ENCODE assay signal across 18 cellular contexts in the genomic region with DNA sequence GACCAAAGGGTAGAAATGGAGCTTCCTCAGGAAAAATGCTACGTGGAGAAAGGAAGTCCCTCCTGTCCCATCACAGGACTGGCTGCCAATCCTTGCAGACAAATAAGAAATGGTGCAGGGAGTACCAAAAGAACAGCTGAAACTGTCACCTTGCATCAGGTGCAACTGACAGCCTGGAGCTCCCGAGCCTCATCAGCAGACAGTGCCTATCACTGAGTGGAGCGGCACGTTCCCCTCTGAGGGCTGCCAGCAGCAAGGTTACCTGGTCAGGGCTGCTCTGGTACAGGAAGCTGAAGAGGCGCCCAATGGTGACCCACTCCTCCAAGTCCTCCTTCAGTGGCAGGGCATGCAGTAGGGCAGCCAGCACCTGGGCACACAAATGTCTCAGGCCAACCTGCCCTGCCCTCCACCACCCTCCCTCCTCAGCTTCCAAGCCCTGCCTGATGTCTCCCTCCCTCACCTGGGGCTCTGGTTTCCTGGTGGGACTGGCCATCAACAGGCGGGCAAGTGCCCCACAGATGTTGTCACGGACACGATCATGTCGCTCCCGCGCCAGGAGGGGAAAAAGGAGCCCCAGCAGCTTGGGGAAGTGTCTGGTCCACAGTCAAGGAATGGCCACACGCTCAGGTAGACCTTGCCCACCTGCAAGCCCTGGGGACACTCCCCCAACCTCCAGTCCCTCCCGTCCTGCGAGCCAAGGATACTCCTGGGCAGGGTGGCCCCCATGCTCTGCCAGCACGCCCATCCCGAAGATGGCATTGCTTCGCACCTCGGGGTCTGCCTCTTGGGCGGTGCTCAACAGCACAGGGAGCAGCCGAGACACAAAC. TPM values are rescaled to one million over a fixed set of nuclear protein-coding genes. Genes with fewer than 3 reads are reported as not detected.
DNase-seq lines count a peak whose midpoint lies in the region; ATAC-seq and TF ChIP-seq lines count a peak whose summit lies in the region.
"Had no signal": no experiment of that assay in that cellular context is flagged by ENCODE, and none has a peak within 500 bp of the region (broad histone marks: within the 10 kb centered on the region; RNA-seq: fewer than 3 reads in every experiment).

No MANE protein-coding gene starts in this region.

- H3K4me3 ChIP-seq in RWPE2 (ENCODE audit: severe bottlenecking): no peak overlapping the region
- no peak overlapping the region for H3K4me3 ChIP-seq in spleen
- H3K4me3 ChIP-seq: A549, Peyer's patch had no signal

- no peak overlapping the region for H3K4me3 Mint-ChIP-seq in activated CD4-positive, alpha-beta T cell treated with anti-CD3 and anti-CD28 coated beads for 36 hours
- no peak overlapping the region for H3K4me3 Mint-ChIP-seq in effector memory CD8-positive, alpha-beta T cell
- H3K4me3 Mint-ChIP-seq: CD14-positive monocyte had no signal

- H3K4me1 ChIP-seq in RWPE2 (ENCODE audit: insufficient read depth, poor library complexity, severe bottlenecking): no peaks in the 10 kb centered on the region
- peaks cover 0 to 6% (median 0%) of the 10 kb centered on the region in 6 donors for H3K4me1 ChIP-seq in spleen
- H3K4me1 ChIP-seq: A549, Peyer's patch had no signal

- TF ChIP-seq POLR2A in spleen (IDR thresholded peaks at IDR 0.05): no peak

- H3K36me3 ChIP-seq in RWPE2 (ENCODE audit: low read depth): peaks cover 67% of the 10 kb centered on the region
- peaks cover 2 to 100% (median 98%) of the 10 kb centered on the region in 6 donors for H3K36me3 ChIP-seq in spleen

- H3K4me1 Mint-ChIP-seq in activated CD4-positive, alpha-beta T cell treated with anti-CD3 and anti-CD28 coated beads for 36 hours: peaks cover 3% of the 10 kb centered on the region
- peaks cover 4 to 7% of the 10 kb centered on the region in 2 donors for H3K4me1 Mint-ChIP-seq in effector memory CD8-positive, alpha-beta T cell (ENCODE audit: low read depth in 2 of 2)
- H3K4me1 Mint-ChIP-seq: CD14-positive monocyte had no signal

- H3K9me3 Mint-ChIP-seq in activated CD4-positive, alpha-beta T cell treated with anti-CD3 and anti-CD28 coated beads for 36 hours (ENCODE audit: low read depth): no peaks in the 10 kb centered on the region
- H3K9me3 Mint-ChIP-seq in effector memory CD8-positive, alpha-beta T cell: no peaks in the 10 kb centered on the region
- H3K9me3 Mint-ChIP-seq: CD14-positive monocyte had no signal

- H3K27me3 ChIP-seq in RWPE2 (ENCODE audit: insufficient read depth, poor library complexity, severe bottlenecking) (no peaks in the 10 kb centered on the region), spleen (replicated peaks in 1 of 7) (no peaks in the 10 kb centered on the region)
- H3K27me3 ChIP-seq: Peyer's patch had no signal

- CTCF ChIA-PET in activated CD4-positive, alpha-beta T cell treated with anti-CD3 and anti-CD28 coated beads for 36 hours (lab: Charles Lee): interaction anchor here (0.7 to 1.3 kb wide), 3 partner anchors 35 to 128 kb away, joined by 4 to 6 read pairs (median 5); a partner anchor contains a TSS

- ATAC-seq in activated CD4-positive, alpha-beta T cell treated with anti-CD3 and anti-CD28 coated beads for 36 hours: no peak
- ATAC-seq in RWPE2 (ENCODE audit: low read depth) (no peak; the same call in 2 of the 3 replicates), HG03159 (IDR thresholded peaks at IDR 0.05; ENCODE audit: unreplicated experiment) (no peak), GM18517 (IDR thresholded peaks at IDR 0.05; ENCODE audit: unreplicated experiment) (no peak)
- ATAC-seq in effector memory CD8-positive, alpha-beta T cell (replicated peaks): no peak
- ATAC-seq: A549 had no signal

- H3K27ac Mint-ChIP-seq in activated CD4-positive, alpha-beta T cell treated with anti-CD3 and anti-CD28 coated beads for 36 hours: peak overlapping the region; percentile 71
- H3K27ac Mint-ChIP-seq in effector memory CD8-positive, alpha-beta T cell: peak overlapping the region; percentile 71 to 82

- POLR2A ChIA-PET in activated CD4-positive, alpha-beta T cell treated with anti-CD3 and anti-CD28 coated beads for 36 hours (lab: Charles Lee): interaction anchor here (0.6 to 1.9 kb wide), 2 partner anchors 16 to 232 kb away, joined by 3 to 6 read pairs; no protein-coding TSS in a partner anchor

- TF ChIP-seq CTCF in RWPE2 (IDR thresholded peaks at IDR 0.05; ENCODE audit: poor library complexity, severe bottlenecking) (no peak), spleen (IDR thresholded peaks at IDR 0.05 in 8 of 11, conservative IDR thresholded peaks at IDR 0.05 in 3 of 11) (no peak)

- H3K27ac ChIP-seq in RWPE2 (ENCODE audit: poor library complexity, severe bottlenecking) (no peak overlapping the region), spleen (no peak overlapping the region)
- H3K27ac ChIP-seq: A549 had no signal

- intact Hi-C loops in activated CD4-positive, alpha-beta T cell treated with anti-CD3 and anti-CD28 coated beads for 36 hours (cut with DNase I, micrococcal nuclease): no loop called here
- intact Hi-C loops in spleen (cut with DNase I; ENCODE audit: low total_unique reads): no loop called here

- peaks cover 45% of the 10 kb centered on the region for H3K36me3 Mint-ChIP-seq in activated CD4-positive, alpha-beta T cell treated with anti-CD3 and anti-CD28 coated beads for 36 hours (ENCODE audit: low read depth)
- H3K36me3 Mint-ChIP-seq in effector memory CD8-positive, alpha-beta T cell (ENCODE audit: insufficient read depth): peaks cover 77% of the 10 kb centered on the region

- 78 to 89% (median 87%) methylated on average over 15 to 20 of the region's 20 CpGs for WGBS in spleen, 5 donors

- no peaks in the 10 kb centered on the region for H3K27me3 Mint-ChIP-seq in activated CD4-positive, alpha-beta T cell treated with anti-CD3 and anti-CD28 coated beads for 36 hours
- no peaks in the 10 kb centered on the region for H3K27me3 Mint-ChIP-seq in effector memory CD8-positive, alpha-beta T cell

- no peak for DNase-seq in activated CD4-positive, alpha-beta T cell treated with anti-CD3 and anti-CD28 coated beads for 36 hours
- DNase-seq in activated CD4-positive, alpha-beta T cell treated with anti-CD3 and anti-CD28 coated beads for 48 hours: no peak
- DNase-seq in RWPE2 (ENCODE audit: low spot score) (peak; percentile 68), spleen (peak; percentile 70), NCI-H510A (lab: John Stamatoyannopoulos, UW) (no peak)
- no peak for DNase-seq in effector memory CD8-positive, alpha-beta T cell
- DNase-seq: caudate nucleus; DMS53; effector memory CD4-positive, alpha-beta T cell; MV-4-11; NCI-H2029 treated with DMSO at 0.1 percent for 48 hours; NCI-H526 treated with DMSO at 0.1 percent for 48 hours; occipital lobe had no signal

- H3K9me3 ChIP-seq in RWPE2 (ENCODE audit: severe bottlenecking): no peaks in the 10 kb centered on the region
- H3K9me3 ChIP-seq in spleen: no peaks in the 10 kb centered on the region
- H3K9me3 ChIP-seq: A549, Peyer's patch had no signal

RNA-seq across cellular contexts. Expression of a gene that starts 7.2 kb away (rescaled TPM):
- 10 to 100 TPM; 73.4 to 73.7 TPM for total RNA-seq in activated CD4-positive, alpha-beta T cell treated with anti-CD3 and anti-CD28 coated beads for 36 hours
- 10 to 100 TPM; 20.0 to 49.7 (median 29.9) TPM for total RNA-seq in spleen
- 10 to 100 TPM; 10.0 to 14.7 (median 10.4) TPM for polyA plus RNA-seq in spleen

RNA-seq across cellular contexts. Expression of a gene that starts 9.6 kb away (rescaled TPM):
- total RNA-seq in activated CD4-positive, alpha-beta T cell treated with anti-CD3 and anti-CD28 coated beads for 36 hours: 10 to 100 TPM; 25.6 to 27.7 TPM
- 10 to 100 TPM; 23.5 to 51.6 (median 38.0) TPM for total RNA-seq in spleen
- 10 to 100 TPM; 23.6 to 48.0 (median 43.1) TPM for polyA plus RNA-seq in spleen

RNA-seq across cellular contexts. Expression of a gene that starts 13.8 kb away (rescaled TPM):
- 10 to 100 TPM; 17.0 to 24.4 TPM for total RNA-seq in activated CD4-positive, alpha-beta T cell treated with anti-CD3 and anti-CD28 coated beads for 36 hours
- 10 to 100 TPM; 30.4 to 53.6 (median 37.3) TPM for total RNA-seq in spleen
- polyA plus RNA-seq in spleen: 10 to 100 TPM in 1 of 3 donors, 1 to 10 TPM in 2; 4.7 to 12.7 (median 7.9) TPM

RNA-seq across cellular contexts. Expression of a gene that starts 20.4 kb away (rescaled TPM):
- 100 to 1,000 TPM; 172 to 209 TPM for total RNA-seq in activated CD4-positive, alpha-beta T cell treated with anti-CD3 and anti-CD28 coated beads for 36 hours
- 100 to 1,000 TPM; 122 to 265 (median 218) TPM for total RNA-seq in spleen
- polyA plus RNA-seq in spleen: 100 to 1,000 TPM in 2 of 3 donors, 10 to 100 TPM in 1; 85.8 to 166 (median 118) TPM

RNA-seq across cellular contexts. Expression of a gene that starts 24.0 kb away (rescaled TPM):
- under 1 TPM; 0.14 to 0.30 TPM for total RNA-seq in activated CD4-positive, alpha-beta T cell treated with anti-CD3 and anti-CD28 coated beads for 36 hours
- total RNA-seq in spleen: 1 to 10 TPM in 1 of 7 donors, under 1 TPM in 4, not detected in 2; 0.44 to 1.4 (median 0.61) TPM
- not detected for polyA plus RNA-seq in spleen
- total RNA-seq: occipital lobe had no signal
- polyA plus RNA-seq: A549 had no signal

Comparison
In these comparisons a context has a peak if more than half of its experiments do, and no peak if none do; other contexts are left out.
1. DNase-seq: peak in RWPE2 (single experiment) and spleen (single experiment); none in activated CD4-positive, alpha-beta T cell treated with anti-CD3 and anti-CD28 coated beads for 36 hours (single experiment), activated CD4-positive, alpha-beta T cell treated with anti-CD3 and anti-CD28 coated beads for 48 hours (single experiment), effector memory CD8-positive, alpha-beta T cell (0 of 3) and NCI-H510A (single experiment).